Comparison of ENCODE assay signal across 8 cellular contexts in genomic region chr6:49556429-49556837, GRCh38. TPM values are rescaled to one million over a fixed set of nuclear protein-coding genes. Genes with fewer than 3 reads are reported as not detected.
DNase-seq lines count a peak whose midpoint lies in the region; ATAC-seq lines count a peak whose summit lies in the region.

No MANE protein-coding gene starts in this region.

- no peak for ATAC-seq in HG03354 (IDR thresholded peaks at IDR 0.05; ENCODE audit: poor library complexity, severe bottlenecking, unreplicated experiment)

- DNase-seq in GM04504 (ENCODE audit: low read depth), result peak; percentile 66
- peak; percentile 43 for DNase-seq in NCI-H1105 (lab: John Stamatoyannopoulos, UW)
- peak; percentile 89 for DNase-seq in amniotic epithelial cell (ENCODE audit: low read depth)
- peak; percentile 81 for DNase-seq in mucosa of gallbladder (ENCODE audit: low spot score)
- no peak for DNase-seq in putamen (ENCODE audit: low spot score)
- no peak for DNase-seq in activated effector memory CD4-positive, alpha-beta T cell treated with Interleukin-2 at 50 U/mL for 16 hours
- DNase-seq in amygdala (lab: John Stamatoyannopoulos, UW), result no peak

RNA-seq across cellular contexts. Expression of gene C6orf141, which starts 6.0 kb away (rescaled TPM):
- total RNA-seq in mucosa of gallbladder, result 70.0 TPM

RNA-seq across cellular contexts. Expression of gene GLYATL3, which starts 56.7 kb away (rescaled TPM):
- total RNA-seq in mucosa of gallbladder, result not detected

Comparison
In these comparisons a context has a peak if more than half of its experiments do, and no peak if none do; other contexts are left out.
1. DNase-seq: peak in GM04504 (single experiment), NCI-H1105 (single experiment), amniotic epithelial cell (single experiment) and mucosa of gallbladder (single experiment); none in putamen (single experiment), activated effector memory CD4-positive, alpha-beta T cell treated with Interleukin-2 at 50 U/mL for 16 hours (single experiment) and amygdala (0 of 56).